In the genomic region with DNA sequence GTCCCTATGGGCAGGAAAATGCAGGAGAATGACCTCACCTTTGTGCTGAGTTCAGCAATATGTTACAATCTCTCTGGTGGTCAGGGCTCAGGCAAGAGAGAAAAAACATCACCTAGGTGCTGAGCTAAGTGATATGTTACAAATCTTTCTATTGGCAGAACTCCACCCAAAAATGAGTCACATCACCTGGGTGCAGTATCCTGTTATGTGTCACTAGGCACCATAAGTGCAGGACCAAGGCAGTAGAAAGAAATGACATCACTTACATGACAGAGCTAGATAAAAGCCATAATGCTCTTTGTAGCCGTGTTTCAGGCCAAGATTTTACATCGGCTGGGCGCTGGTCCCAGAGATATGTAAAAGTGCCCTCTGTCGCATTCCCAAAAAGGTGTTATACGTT, we compare ENCODE assay signal across 11 cellular contexts. TPM values are rescaled to one million over a fixed set of nuclear protein-coding genes. Genes with fewer than 3 reads are reported as not detected.
"Had no signal": no experiment of that assay in that cellular context is flagged by ENCODE, and none has a peak within 500 bp of the region (broad histone marks: within the 10 kb centered on the region; RNA-seq: fewer than 3 reads in every experiment).

No MANE protein-coding gene starts in this region.

RNA-seq across cellular contexts. Expression of a gene that starts 2.4 kb away (rescaled TPM):
- total RNA-seq: activated B cell treated with CpG ODN at 0.5 μM for 24 hours; activated CD4-positive, alpha-beta memory T cell treated with anti-CD3 and anti-CD28 coated beads, Interleukin-2, amount 10 ng/mL, durations not matched to agents 7 days and 5 days; activated CD4-positive, alpha-beta T cell treated with anti-CD3 and anti-CD28 coated beads, Interleukin-2, amount 10 ng/mL, durations not matched to agents 7 days and 5 days; activated CD8-positive, alpha-beta memory T cell treated with anti-CD3 and anti-CD28 coated beads, Interleukin-2, amount 10 ng/mL, durations not matched to agents 7 days and 5 days; activated CD8-positive, alpha-beta T cell treated with anti-CD3 and anti-CD28 coated beads, Interleukin-2, amount 10 ng/mL, durations not matched to agents 7 days and 5 days; activated naive CD4-positive, alpha-beta T cell treated with anti-CD3 and anti-CD28 coated beads for 36 hours; activated naive CD8-positive, alpha-beta T cell treated with anti-CD3 and anti-CD28 coated beads, Interleukin-2, amount 10 ng/mL, durations not matched to agents 7 days and 5 days; ascending aorta; bronchial epithelial cell; cardiac muscle cell; chondrocyte had no signal
